ENCODE assay signal across 8 cellular contexts in genomic region chr11:134261626-134262488, GRCh38. TPM values are rescaled to one million over a fixed set of nuclear protein-coding genes. Genes with fewer than 3 reads are reported as not detected.
DNase-seq lines count a peak whose midpoint lies in the region; ATAC-seq, FAIRE-seq and TF ChIP-seq lines count a peak whose summit lies in the region.

No MANE protein-coding gene starts in this region.

- peaks cover 32% of the 10 kb centered on the region for H3K36me3 ChIP-seq in SJCRH30
- H3K36me3 ChIP-seq in small intestine (ENCODE audit: control insufficient read depth in 2 of 2, insufficient read depth in 2 of 2, low read length in 2 of 2), result peaks cover 16% of the 10 kb centered on the region in 2 donors

- no peaks in the 10 kb centered on the region for H3K27me3 ChIP-seq in CD4-positive, alpha-beta T cell (ENCODE audit: control insufficient read depth, insufficient read depth, low read length)
- no peaks in the 10 kb centered on the region for H3K27me3 ChIP-seq in SJCRH30
- no peaks in the 10 kb centered on the region for H3K27me3 ChIP-seq in small intestine (ENCODE audit: control insufficient read depth in 2 of 2, insufficient read depth in 2 of 2, low read length in 2 of 2)

- no peak overlapping the region for H3K27ac Mint-ChIP-seq in CD4-positive, alpha-beta T cell
- peak overlapping the region in 1 of 2 donors; percentile 16 for H3K27ac Mint-ChIP-seq in effector memory CD8-positive, alpha-beta T cell

- WGBS in small intestine, 3 donors, result 90 to 95% (median 90%) methylated on average over 14 of the region's 14 CpGs

- peak in 6 of 10 experiments; percentile 12 to 24 (median 19) for DNase-seq in CD4-positive, alpha-beta T cell
- DNase-seq in SJCRH30, result peak; percentile 96 to 97
- peak; percentile 14 to 23 (median 22) for DNase-seq in effector memory CD8-positive, alpha-beta T cell
- DNase-seq in small intestine, result peak; percentile 25
- no peak for DNase-seq in NCI-H1048 (lab: John Stamatoyannopoulos, UW)

- H3K36me3 Mint-ChIP-seq in CD4-positive, alpha-beta T cell (ENCODE audit: low read depth), result peaks cover 53% of the 10 kb centered on the region
- peaks cover 21% of the 10 kb centered on the region for H3K36me3 Mint-ChIP-seq in effector memory CD8-positive, alpha-beta T cell (ENCODE audit: insufficient read depth)

- H3K27me3 Mint-ChIP-seq in CD4-positive, alpha-beta T cell, result no peaks in the 10 kb centered on the region
- H3K27me3 Mint-ChIP-seq in effector memory CD8-positive, alpha-beta T cell, result no peaks in the 10 kb centered on the region

- H3K4me3 Mint-ChIP-seq in CD4-positive, alpha-beta T cell, result no peak overlapping the region
- H3K4me3 Mint-ChIP-seq in effector memory CD8-positive, alpha-beta T cell, result no peak overlapping the region

- H3K4me1 ChIP-seq in SJCRH30 (peaks cover 27% of the 10 kb centered on the region), small intestine (ENCODE audit: control insufficient read depth in 2 of 2, insufficient read depth in 1 of 2, low read depth in 1 of 2, low read length in 1 of 2) (no peaks in the 10 kb centered on the region)

- peak; percentile 61 for TF ChIP-seq CTCF in CD4-positive, alpha-beta T cell (IDR thresholded peaks at IDR 0.05)
- peak; percentile 51; the same call in 1 of the 2 replicates for TF ChIP-seq CTCF in GM12874 (IDR thresholded peaks at IDR 0.05; ENCODE audit: insufficient read depth, low read depth, low read length)

- H3K9me3 Mint-ChIP-seq in CD4-positive, alpha-beta T cell, result no peaks in the 10 kb centered on the region
- no peaks in the 10 kb centered on the region for H3K9me3 Mint-ChIP-seq in effector memory CD8-positive, alpha-beta T cell

- no peak overlapping the region for H3K4me3 ChIP-seq in SJCRH30
- H3K4me3 ChIP-seq in small intestine (ENCODE audit: low read depth in 1 of 2, low read length in 2 of 2), result no peak overlapping the region

- peaks cover 7% of the 10 kb centered on the region for H3K4me1 Mint-ChIP-seq in CD4-positive, alpha-beta T cell (ENCODE audit: low read depth)
- peaks cover 3 to 7% of the 10 kb centered on the region in 2 donors for H3K4me1 Mint-ChIP-seq in effector memory CD8-positive, alpha-beta T cell (ENCODE audit: low read depth in 2 of 2)

- H3K9me3 ChIP-seq in CD4-positive, alpha-beta T cell (ENCODE audit: control insufficient read depth, low read length), result no peaks in the 10 kb centered on the region
- no peaks in the 10 kb centered on the region for H3K9me3 ChIP-seq in SJCRH30 (replicated peaks)
- H3K9me3 ChIP-seq in small intestine (ENCODE audit: control insufficient read depth, low read depth), result no peaks in the 10 kb centered on the region

- intact Hi-C loops in CD4-positive, alpha-beta T cell (cut with DNase I, micrococcal nuclease), result no loop called here

- POLR2A ChIA-PET in CD4-positive, alpha-beta T cell (lab: Charles Lee), result interaction anchor here (1.0 to 1.9 kb wide), 3 partner anchors 8 to 37 kb away, joined by 4 to 7 read pairs (median 7); partner anchors contain the start of genes ACAD8, GLB1L3 and VPS26B

- peak; percentile 81 for ATAC-seq in CD4-positive, alpha-beta T cell (ENCODE audit: poor library complexity)
- peak; percentile 63 for ATAC-seq in effector memory CD8-positive, alpha-beta T cell (replicated peaks)
- ATAC-seq in HG03175 (IDR thresholded peaks at IDR 0.05; ENCODE audit: unreplicated experiment) (no peak), GM21825 (IDR thresholded peaks at IDR 0.05; ENCODE audit: unreplicated experiment) (no peak)

- no peak overlapping the region for H3K27ac ChIP-seq in CD4-positive, alpha-beta T cell (ENCODE audit: low read depth, low read length)
- peak overlapping the region; percentile 66 for H3K27ac ChIP-seq in SJCRH30
- no peak overlapping the region for H3K27ac ChIP-seq in small intestine (ENCODE audit: low read depth in 1 of 2, low read length in 1 of 2)

- CTCF ChIA-PET in CD4-positive, alpha-beta T cell (lab: Charles Lee), result interaction anchor here (0.7 to 3.2 kb wide), 7 partner anchors 8 to 55 kb away, joined by 3 to 23 read pairs (median 4); partner anchors contain the start of genes ACAD8, GLB1L3 and THYN1

- no peak for FAIRE-seq in small intestine (lab: Jason Lieb, UNC)

RNA-seq across cellular contexts. Expression of gene ACAD8, which starts 8.5 kb away (rescaled TPM):
- total RNA-seq in CD4-positive, alpha-beta T cell, result 10 to 100 TPM; 15.0 to 16.3 TPM
- 31.3 and 32.3 TPM in 2 replicates for total RNA-seq in SJCRH30 (2014; rRNA removed; shearing (Covaris generic))
- 10 to 100 TPM; 18.0 to 29.3 (median 20.0) TPM for polyA plus RNA-seq in small intestine

RNA-seq across cellular contexts. Expression of gene THYN1, which starts 8.7 kb away (rescaled TPM):
- 10 to 100 TPM; 25.7 to 26.0 TPM for total RNA-seq in CD4-positive, alpha-beta T cell
- total RNA-seq in SJCRH30 (2014; rRNA removed; shearing (Covaris generic)), result 80.1 and 88.0 TPM in 2 replicates
- polyA plus RNA-seq in small intestine, result 10 to 100 TPM; 39.2 to 50.5 (median 45.4) TPM

RNA-seq across cellular contexts. Expression of gene GLB1L3, which starts 14.3 kb away (rescaled TPM):
- 1 to 10 TPM; 1.3 to 1.5 TPM for total RNA-seq in CD4-positive, alpha-beta T cell
- total RNA-seq in SJCRH30 (2014; rRNA removed; shearing (Covaris generic)), result not detected in 2 replicates
- polyA plus RNA-seq in small intestine, result under 1 TPM in 1 of 3 donors, not detected in 2; 0.04 TPM

RNA-seq across cellular contexts. Expression of gene VPS26B, which starts 37.4 kb away (rescaled TPM):
- total RNA-seq in CD4-positive, alpha-beta T cell, result 10 to 100 TPM; 41.6 to 42.2 TPM
- total RNA-seq in SJCRH30 (2014; rRNA removed; shearing (Covaris generic)), result 38.2 and 39.1 TPM in 2 replicates
- polyA plus RNA-seq in small intestine, result 10 to 100 TPM; 26.3 to 38.9 (median 33.0) TPM

RNA-seq across cellular contexts. Expression of gene NCAPD3, which starts 38.1 kb away (rescaled TPM):
- total RNA-seq in CD4-positive, alpha-beta T cell, result 10 to 100 TPM; 25.7 to 29.6 TPM
- total RNA-seq in SJCRH30 (2014; rRNA removed; shearing (Covaris generic)), result 71.2 and 75.7 TPM in 2 replicates
- polyA plus RNA-seq in small intestine, result 10 to 100 TPM in 1 of 3 donors, 1 to 10 TPM in 2; 3.4 to 11.8 (median 4.1) TPM

Comparison
In these comparisons a context has a peak if more than half of its experiments do, and no peak if none do; other contexts are left out.
1. ATAC-seq: peak in CD4-positive, alpha-beta T cell (single experiment) and effector memory CD8-positive, alpha-beta T cell (single experiment); none in HG03175 (single experiment) and GM21825 (single experiment).